8 cellular contexts compared by ENCODE assay signal in genomic region chr1:160206421-160207117, GRCh38. TPM values are rescaled to one million over a fixed set of nuclear protein-coding genes. Genes with fewer than 3 reads are reported as not detected.
A peak's percentile ranks its signal among the peaks of the same experiment; 100 is the strongest.
DNase-seq lines count a peak whose midpoint lies in the region; FAIRE-seq and TF ChIP-seq lines count a peak whose summit lies in the region.

No MANE protein-coding gene starts in this region.

- FAIRE-seq in keratinocyte (lab: Jason Lieb, UNC) = peak; percentile 81

- H3K9me1 ChIP-seq in keratinocyte (ENCODE audit: control insufficient read depth, extremely low read depth, insufficient read depth, low read length) = no peaks in the 10 kb centered on the region

- H3K27ac ChIP-seq in keratinocyte (ENCODE audit: control insufficient read depth, insufficient read depth, low read length) = peak overlapping the region; percentile 86
- peak overlapping the region; percentile 74 to 87 (median 86) for H3K27ac ChIP-seq in thyroid gland

- TF ChIP-seq CTCF in GM06990 (IDR thresholded peaks at IDR 0.05; ENCODE audit: insufficient read depth, low read length, poor library complexity, severe bottlenecking) (no peak), keratinocyte (optimal IDR thresholded peaks at IDR 0.05 in 1 of 3, IDR thresholded peaks at IDR 0.05 in 1 of 3, conservative IDR thresholded peaks at IDR 0.05 in 1 of 3; ENCODE audit: extremely low read depth in 1 of 3, insufficient read depth in 2 of 3, low read length in 3 of 3) (no peak), thyroid gland (IDR thresholded peaks at IDR 0.05) (no peak)

- H3K9ac ChIP-seq in keratinocyte (ENCODE audit: control insufficient read depth, extremely low read depth, insufficient read depth, low read length) = peak overlapping the region; percentile 95

- H3K4me1 ChIP-seq in keratinocyte (ENCODE audit: control insufficient read depth, extremely low read depth, insufficient read depth, low read length) = peaks cover 21% of the 10 kb centered on the region
- H3K4me1 ChIP-seq in thyroid gland = peaks cover 31 to 57% of the 10 kb centered on the region in 2 donors

- H3K36me3 ChIP-seq in GM06990 (ENCODE audit: control insufficient read depth, insufficient read depth, low read length) = peaks cover 28% of the 10 kb centered on the region
- H3K36me3 ChIP-seq in keratinocyte (ENCODE audit: control insufficient read depth in 2 of 2, extremely low read depth in 1 of 2, insufficient read depth in 2 of 2, low read length in 2 of 2) = peaks cover 34 to 37% of the 10 kb centered on the region in 2 experiments
- peaks cover 0 to 3% of the 10 kb centered on the region in 2 donors for H3K36me3 ChIP-seq in thyroid gland

- H3K4me3 ChIP-seq in GM06990 (replicated peaks; ENCODE audit: low read depth, low read length) (peak overlapping the region; percentile 99), keratinocyte (ENCODE audit: control insufficient read depth in 2 of 3, extremely low read depth in 1 of 3, insufficient read depth in 2 of 3, low read depth in 1 of 3, low read length in 3 of 3) (peak overlapping the region; percentile 87 to 93 (median 89)), thyroid gland (replicated peaks in 1 of 3) (peak overlapping the region in 1 of 3 donors; percentile 60)

- peak overlapping the region; percentile 95 for H3K4me2 ChIP-seq in keratinocyte (ENCODE audit: control insufficient read depth, extremely low read depth, insufficient read depth, low read depth, low read length)

- peaks cover 7% of the 10 kb centered on the region for H4K20me1 ChIP-seq in keratinocyte (ENCODE audit: control insufficient read depth, extremely low read depth, insufficient read depth, low read length)

- H3K27me3 ChIP-seq in GM06990 (replicated peaks; ENCODE audit: control insufficient read depth, insufficient read depth, low read length) (no peaks in the 10 kb centered on the region), keratinocyte (ENCODE audit: control insufficient read depth, extremely low read depth, insufficient read depth, low read length) (no peaks in the 10 kb centered on the region), thyroid gland (no peaks in the 10 kb centered on the region)

- no peak overlapping the region for H2AFZ ChIP-seq in keratinocyte (ENCODE audit: control insufficient read depth, low read length)

- intact Hi-C loops in thyroid gland (cut with DNase I) = no loop called here
- intact Hi-C loops in posterior vena cava (cut with DNase I) = no loop called here

- no peaks in the 10 kb centered on the region for H3K9me3 ChIP-seq in keratinocyte (ENCODE audit: control insufficient read depth, low read depth, low read length)
- H3K9me3 ChIP-seq in thyroid gland = no peaks in the 10 kb centered on the region

- no peak for DNase-seq in GM06990 (ENCODE audit: extremely low read depth, insufficient read length)
- DNase-seq in NCI-H1048 (lab: John Stamatoyannopoulos, UW) = peak; percentile 26
- peak; percentile 93 for DNase-seq in astrocyte of the hippocampus (ENCODE audit: low read depth, low spot score)
- DNase-seq in keratinocyte (ENCODE audit: low read depth, low spot score) = no peak
- no peak for DNase-seq in thyroid gland
- no peak for DNase-seq in SKM-1 (lab: John Stamatoyannopoulos, UW; ENCODE audit: unreplicated experiment)
- DNase-seq in posterior vena cava (ENCODE audit: low spot score) = no peak
- DNase-seq in ureter (ENCODE audit: low spot score) = no peak

- no peak for TF ChIP-seq POLR2A in thyroid gland (IDR thresholded peaks at IDR 0.05)

- WGBS in thyroid gland, 2 donors = 63 to 74% methylated on average over 9 of the region's 9 CpGs

- peaks cover 56% of the 10 kb centered on the region for H3K79me2 ChIP-seq in keratinocyte (ENCODE audit: control insufficient read depth, insufficient read depth, low read length)

- dilution Hi-C loops in keratinocyte (cut with MboI; ENCODE audit: extremely low pct_ligation_motif_present, low sequenced_read_pairs) = no loop called here

RNA-seq across cellular contexts. Expression of gene PEA15, which starts 1.4 kb away (rescaled TPM):
- 367 to 495 TPM (median 484 TPM) in 3 replicates for polyA plus RNA-seq in keratinocyte
- polyA plus RNA-seq in keratinocyte (2011; ENCODE audit: low read depth) = 90.8 TPM
- polyA plus RNA-seq in keratinocyte (2011; cell fraction: cytosol; rRNA removed) = 623 and 722 TPM in 2 replicates
- 225 and 245 TPM in 2 replicates for polyA plus RNA-seq in keratinocyte (2011; cell fraction: nucleus; rRNA removed)
- 224 and 276 TPM in 2 replicates for polyA plus RNA-seq in keratinocyte (2012; ENCODE audit: low replicate concordance)
- 189 to 259 TPM (median 255 TPM) in 3 replicates for polyA minus RNA-seq in keratinocyte
- 122 TPM for polyA minus RNA-seq in keratinocyte (2011; cell fraction: cytosol; rRNA and poly(A)+ RNA removed)
- polyA minus RNA-seq in keratinocyte (2011; cell fraction: nucleus; rRNA and poly(A)+ RNA removed) = 38.1 and 62.9 TPM in 2 replicates
- 10 to 100 TPM; 47.9 to 68.5 (median 50.2) TPM for total RNA-seq in thyroid gland
- total RNA-seq in posterior vena cava = 100 to 1,000 TPM; 299 to 410 TPM
- 133 TPM for total RNA-seq in ureter

RNA-seq across cellular contexts. Expression of gene CASQ1, which starts 16.2 kb away (rescaled TPM):
- not detected in 3 replicates for polyA plus RNA-seq in keratinocyte
- not detected for polyA plus RNA-seq in keratinocyte (2011; ENCODE audit: low read depth)
- not detected in 2 replicates for polyA plus RNA-seq in keratinocyte (2011; cell fraction: cytosol; rRNA removed)
- not detected in 2 replicates for polyA plus RNA-seq in keratinocyte (2011; cell fraction: nucleus; rRNA removed)
- not detected in 2 replicates for polyA plus RNA-seq in keratinocyte (2012; ENCODE audit: low replicate concordance)
- polyA minus RNA-seq in keratinocyte = not detected in 3 replicates
- polyA minus RNA-seq in keratinocyte (2011; cell fraction: cytosol; rRNA and poly(A)+ RNA removed) = not detected
- polyA minus RNA-seq in keratinocyte (2011; cell fraction: nucleus; rRNA and poly(A)+ RNA removed) = not detected in 2 replicates
- total RNA-seq in thyroid gland = not detected
- total RNA-seq in posterior vena cava = 10 to 100 TPM in 1 of 2 donors, 1 to 10 TPM in 1; 4.5 to 10.4 TPM
- total RNA-seq in ureter = 10.5 TPM

RNA-seq across cellular contexts. Expression of gene ATP1A4, which starts 55.2 kb away (rescaled TPM):
- not detected in 3 replicates for polyA plus RNA-seq in keratinocyte
- polyA plus RNA-seq in keratinocyte (2011; ENCODE audit: low read depth) = not detected
- not detected in 2 replicates for polyA plus RNA-seq in keratinocyte (2011; cell fraction: cytosol; rRNA removed)
- polyA plus RNA-seq in keratinocyte (2011; cell fraction: nucleus; rRNA removed) = not detected in 2 replicates
- not detected in 2 replicates for polyA plus RNA-seq in keratinocyte (2012; ENCODE audit: low replicate concordance)
- polyA minus RNA-seq in keratinocyte = not detected in 3 replicates
- polyA minus RNA-seq in keratinocyte (2011; cell fraction: cytosol; rRNA and poly(A)+ RNA removed) = not detected
- polyA minus RNA-seq in keratinocyte (2011; cell fraction: nucleus; rRNA and poly(A)+ RNA removed) = not detected in 2 replicates
- not detected for total RNA-seq in thyroid gland
- total RNA-seq in posterior vena cava = not detected
- 16.5 TPM for total RNA-seq in ureter

RNA-seq across cellular contexts. Expression of gene DCAF8, which starts 55.8 kb away (rescaled TPM):
- polyA plus RNA-seq in keratinocyte = 59.5 to 83.1 TPM (median 81.2 TPM) in 3 replicates
- polyA plus RNA-seq in keratinocyte (2011; ENCODE audit: low read depth) = 84.1 TPM
- polyA plus RNA-seq in keratinocyte (2011; cell fraction: cytosol; rRNA removed) = 30.7 and 30.8 TPM in 2 replicates
- polyA plus RNA-seq in keratinocyte (2011; cell fraction: nucleus; rRNA removed) = 297 and 298 TPM in 2 replicates
- 47.6 and 69.9 TPM in 2 replicates for polyA plus RNA-seq in keratinocyte (2012; ENCODE audit: low replicate concordance)
- 69.9 to 74.0 TPM (median 71.2 TPM) in 3 replicates for polyA minus RNA-seq in keratinocyte
- polyA minus RNA-seq in keratinocyte (2011; cell fraction: cytosol; rRNA and poly(A)+ RNA removed) = 31.5 TPM
- polyA minus RNA-seq in keratinocyte (2011; cell fraction: nucleus; rRNA and poly(A)+ RNA removed) = 62.9 and 119 TPM in 2 replicates
- total RNA-seq in thyroid gland = 100 to 1,000 TPM; 221 to 239 (median 228) TPM
- total RNA-seq in posterior vena cava = 10 to 100 TPM; 95.3 to 95.5 TPM
- total RNA-seq in ureter = 137 TPM

Comparison
In these comparisons a context has a peak if more than half of its experiments do, and no peak if none do; other contexts are left out.
1. DNase-seq: peak in NCI-H1048 (single experiment) and astrocyte of the hippocampus (single experiment); none in GM06990 (single experiment), keratinocyte (single experiment), thyroid gland (0 of 2), SKM-1 (single experiment), posterior vena cava (single experiment) and ureter (single experiment).
2. RNA of gene CASQ1, which starts 16.2 kb away (total RNA-seq): 10.5 TPM in ureter (single experiment) and 4.5 to 10.4 TPM in posterior vena cava; not detected in thyroid gland; every median in the first group is over 4 times any median in the second.
3. RNA of gene ATP1A4, which starts 55.2 kb away (total RNA-seq): 16.5 TPM in ureter (single experiment); not detected in posterior vena cava and not detected in thyroid gland; every median in the first group is over 10 times any median in the second.